ENCODE assay signal across 9 cellular contexts in genomic region chr15:43249699-43250203, GRCh38. TPM values are rescaled to one million over a fixed set of nuclear protein-coding genes. Genes with fewer than 3 reads are reported as not detected.
A peak's percentile ranks its signal among the peaks of the same experiment; 100 is the strongest.
DNase-seq lines count a peak whose midpoint lies in the region; ATAC-seq and TF ChIP-seq lines count a peak whose summit lies in the region.
"Had no signal": no experiment of that assay in that cellular context is flagged by ENCODE, and none has a peak within 500 bp of the region (broad histone marks: within the 10 kb centered on the region; RNA-seq: fewer than 3 reads in every experiment).

No MANE protein-coding gene starts in this region.

- peak overlapping the region; percentile 63 for H3K4me2 ChIP-seq in Loucy (ENCODE audit: low read depth, low read length, poor library complexity, severe bottlenecking)

- no peaks in the 10 kb centered on the region for H3K36me3 ChIP-seq in Loucy (ENCODE audit: insufficient read depth, low read length)

- intact Hi-C loops in sciatic nerve (cut with DNase I), result no loop called here

- no peaks in the 10 kb centered on the region for H3K9me2 ChIP-seq in Loucy (replicated peaks; ENCODE audit: low read depth, low read length)

- H3K4me3 Mint-ChIP-seq in chondrocyte (ENCODE audit: unreplicated experiment), result no peak overlapping the region

- no peaks in the 10 kb centered on the region for H3K27me3 ChIP-seq in Loucy (ENCODE audit: insufficient read depth, low read length, poor library complexity, severe bottlenecking)

- no peaks in the 10 kb centered on the region for H3K9me3 Mint-ChIP-seq in chondrocyte (ENCODE audit: low read depth)

- peak overlapping the region; percentile 46 for H3K9ac ChIP-seq in Loucy (ENCODE audit: low read depth, low read length, poor library complexity, severe bottlenecking)

- no peaks in the 10 kb centered on the region for H4K20me1 ChIP-seq in Loucy (ENCODE audit: insufficient read depth, low read length, poor library complexity, severe bottlenecking)

- H3K4me1 ChIP-seq in Loucy (ENCODE audit: insufficient read depth, low read length, poor library complexity, severe bottlenecking), result peaks cover 45% of the 10 kb centered on the region

- H3K4me3 ChIP-seq in Loucy (ENCODE audit: low read length, poor library complexity, severe bottlenecking), result peak overlapping the region; percentile 36

- DNase-seq in CD1c-positive myeloid dendritic cell (ENCODE audit: extremely low spot score) (peak; percentile 86), chondrocyte (ENCODE audit: low spot score) (no peak), sciatic nerve (ENCODE audit: low spot score) (no peak), NCI-H2227 treated with DMSO at 0.1 percent for 48 hours (lab: John Stamatoyannopoulos, UW) (no peak)

- peak overlapping the region; percentile 73 for H3K27ac Mint-ChIP-seq in chondrocyte (ENCODE audit: unreplicated experiment)

- no peaks in the 10 kb centered on the region for H3K9me3 ChIP-seq in Loucy (ENCODE audit: insufficient read depth, low read depth, low read length)

- no peaks in the 10 kb centered on the region for H3K36me3 Mint-ChIP-seq in chondrocyte (ENCODE audit: low read depth)

- H2AFZ ChIP-seq in Loucy (ENCODE audit: low read length), result peak overlapping the region; percentile 30

- peaks cover 12% of the 10 kb centered on the region for H3K27me3 Mint-ChIP-seq in chondrocyte (ENCODE audit: low read depth)

- H3F3A ChIP-seq in Loucy (ENCODE audit: low read depth), result no peaks in the 10 kb centered on the region

- ATAC-seq in GM21367 (IDR thresholded peaks at IDR 0.05; ENCODE audit: unreplicated experiment) (peak; percentile 35), sciatic nerve (no peak), GM21528 (IDR thresholded peaks at IDR 0.05; ENCODE audit: low FRiP score, unreplicated experiment) (no peak), HG02840 (IDR thresholded peaks at IDR 0.05; ENCODE audit: low FRiP score, unreplicated experiment) (no peak)
- ATAC-seq: HCT116 had no signal

- H3K79me2 ChIP-seq in Loucy (ENCODE audit: insufficient read depth, low read length), result no peaks in the 10 kb centered on the region

- TF ChIP-seq CTCF in Loucy (conservative IDR thresholded peaks at IDR 0.05; ENCODE audit: low read length) (no peak), chondrocyte (IDR thresholded peaks at IDR 0.05) (no peak)

- peaks cover 35% of the 10 kb centered on the region for H3K4me1 Mint-ChIP-seq in chondrocyte (ENCODE audit: low read depth)

RNA-seq across cellular contexts. Expression of gene TGM5, which starts 17.0 kb away (rescaled TPM):
- total RNA-seq in chondrocyte, result not detected in 3 replicates
- not detected for total RNA-seq in sciatic nerve

RNA-seq across cellular contexts. Expression of gene EPB42, which starts 28.9 kb away (rescaled TPM):
- not detected in 3 replicates for total RNA-seq in chondrocyte
- 4.5 TPM for total RNA-seq in sciatic nerve

RNA-seq across cellular contexts. Expression of gene TGM7, which starts 52.3 kb away (rescaled TPM):
- total RNA-seq in chondrocyte (not detected in 3 replicates), sciatic nerve (not detected)
